Comparison of ENCODE assay signal across 8 cellular contexts in genomic region chr19:45768644-45769053, GRCh38. TPM values are rescaled to one million over a fixed set of nuclear protein-coding genes. Genes with fewer than 3 reads are reported as not detected.
DNase-seq lines count a peak whose midpoint lies in the region; ATAC-seq and TF ChIP-seq lines count a peak whose summit lies in the region.

No MANE protein-coding gene starts in this region.

- H3K36me3 Mint-ChIP-seq in IgD-negative memory B cell: no peaks in the 10 kb centered on the region
- peaks cover 5% of the 10 kb centered on the region for H3K36me3 Mint-ChIP-seq in activated CD4-positive, alpha-beta memory T cell treated with anti-CD3 and anti-CD28 coated beads, Interleukin-2, amount 10 ng/mL, durations not matched to agents 7 days and 5 days (ENCODE audit: low read depth)

- H3K27me3 Mint-ChIP-seq in IgD-negative memory B cell: peaks cover 7% of the 10 kb centered on the region
- H3K27me3 Mint-ChIP-seq in activated CD4-positive, alpha-beta memory T cell treated with anti-CD3 and anti-CD28 coated beads, Interleukin-2, amount 10 ng/mL, durations not matched to agents 7 days and 5 days: peaks cover 18% of the 10 kb centered on the region

- DNase-seq in CD1c-positive myeloid dendritic cell (ENCODE audit: extremely low spot score) (peak; percentile 64), esophagus squamous epithelium (lab: John Stamatoyannopoulos, UW) (no peak), osteoblast (ENCODE audit: insufficient read length, low spot score, missing footprints) (peak; percentile 95), SW 1271 (lab: John Stamatoyannopoulos, UW) (no peak)
- peak; percentile 56 for DNase-seq in activated CD4-positive, alpha-beta memory T cell treated with anti-CD3 and anti-CD28 coated beads, Interleukin-2, amount 10 ng/mL, durations not matched to agents 7 days and 5 days

- no peak for ATAC-seq in HG02763 (IDR thresholded peaks at IDR 0.05; ENCODE audit: unreplicated experiment)
- ATAC-seq in HG03442 (IDR thresholded peaks at IDR 0.05; ENCODE audit: unreplicated experiment): no peak

- H3K4me1 Mint-ChIP-seq in IgD-negative memory B cell: peaks cover 5 to 9% (median 5%) of the 10 kb centered on the region in 3 donors
- peaks cover 18% of the 10 kb centered on the region for H3K4me1 Mint-ChIP-seq in activated CD4-positive, alpha-beta memory T cell treated with anti-CD3 and anti-CD28 coated beads, Interleukin-2, amount 10 ng/mL, durations not matched to agents 7 days and 5 days

- no peaks in the 10 kb centered on the region for H3K9me3 Mint-ChIP-seq in IgD-negative memory B cell
- no peaks in the 10 kb centered on the region for H3K9me3 Mint-ChIP-seq in activated CD4-positive, alpha-beta memory T cell treated with anti-CD3 and anti-CD28 coated beads, Interleukin-2, amount 10 ng/mL, durations not matched to agents 7 days and 5 days

- intact Hi-C loops in esophagus squamous epithelium (cut with DNase I): loop anchor here (10.0 kb wide), 1 partner anchor 54 kb away; no protein-coding TSS in a partner anchor

- POLR2A ChIA-PET in activated CD4-positive, alpha-beta memory T cell treated with anti-CD3 and anti-CD28 coated beads, Interleukin-2, amount 10 ng/mL, durations not matched to agents 7 days and 5 days (lab: Charles Lee): interaction anchor here (0.8 to 3.6 kb wide), 11 partner anchors 10 to 135 kb away, joined by 3 to 32 read pairs (median 8); partner anchors contain the start of genes DMWD, FBXO46, FOXA3 and QPCTL

- H3K36me3 ChIP-seq in esophagus squamous epithelium (peaks cover 0 to 30% (median 0%) of the 10 kb centered on the region in 3 donors), osteoblast (ENCODE audit: insufficient read depth, low read length) (peaks cover 25% of the 10 kb centered on the region)

- H3K4me2 ChIP-seq in osteoblast (ENCODE audit: insufficient read depth, low read length): peak overlapping the region; percentile 96

- H3K4me1 ChIP-seq in esophagus squamous epithelium (peaks cover 25 to 66% (median 42%) of the 10 kb centered on the region in 3 donors), osteoblast (ENCODE audit: insufficient read depth, low read length) (peaks cover 23% of the 10 kb centered on the region)

- peaks cover 0 to 8% (median 0%) of the 10 kb centered on the region in 4 donors for H3K27me3 ChIP-seq in esophagus squamous epithelium
- H3K27me3 ChIP-seq in osteoblast (ENCODE audit: insufficient read depth, low read length): no peaks in the 10 kb centered on the region

- 0 to 1% methylated on average over 10 to 17 of the region's 41 CpGs for WGBS in esophagus squamous epithelium, 2 donors

- H3K27ac ChIP-seq in esophagus squamous epithelium (peak overlapping the region; percentile 85 to 98 (median 96)), osteoblast (ENCODE audit: low read depth, low read length) (peak overlapping the region; percentile 79)

- peak overlapping the region; percentile 86 to 100 (median 95) for H3K4me3 Mint-ChIP-seq in IgD-negative memory B cell
- peak overlapping the region; percentile 79 for H3K4me3 Mint-ChIP-seq in activated CD4-positive, alpha-beta memory T cell treated with anti-CD3 and anti-CD28 coated beads, Interleukin-2, amount 10 ng/mL, durations not matched to agents 7 days and 5 days

- no peak for TF ChIP-seq CTCF in esophagus squamous epithelium (IDR thresholded peaks at IDR 0.05)
- TF ChIP-seq CTCF in osteoblast (IDR thresholded peaks at IDR 0.05; ENCODE audit: extremely low read depth, low read depth, low read length): no peak

- H3K9me3 ChIP-seq in esophagus squamous epithelium: no peaks in the 10 kb centered on the region
- no peaks in the 10 kb centered on the region for H3K9me3 ChIP-seq in osteoblast (ENCODE audit: low read depth, low read length)

- H3K27ac Mint-ChIP-seq in IgD-negative memory B cell: peak overlapping the region in 1 of 3 donors; percentile 100
- no peak overlapping the region for H3K27ac Mint-ChIP-seq in activated CD4-positive, alpha-beta memory T cell treated with anti-CD3 and anti-CD28 coated beads, Interleukin-2, amount 10 ng/mL, durations not matched to agents 7 days and 5 days

- peak overlapping the region; percentile 18 for H2AFZ ChIP-seq in osteoblast (ENCODE audit: low read length)

- peaks cover 11% of the 10 kb centered on the region for H4K20me1 ChIP-seq in osteoblast (ENCODE audit: insufficient read depth, low read length)

- CTCF ChIA-PET in activated CD4-positive, alpha-beta memory T cell treated with anti-CD3 and anti-CD28 coated beads, Interleukin-2, amount 10 ng/mL, durations not matched to agents 7 days and 5 days (lab: Charles Lee): interaction anchor here (0.6 to 7.4 kb wide), 27 partner anchors 11 to 310 kb away, joined by 3 to 212 read pairs (median 6); partner anchors contain the start of genes DMWD, FBXO46, FOXA3 and IRF2BP1

- peaks cover 8% of the 10 kb centered on the region for H3K79me2 ChIP-seq in osteoblast (ENCODE audit: insufficient read depth, low read length)

- H3K4me3 ChIP-seq in esophagus squamous epithelium (peak overlapping the region; percentile 73 to 79 (median 77)), osteoblast (ENCODE audit: insufficient read depth, low read length) (peak overlapping the region; percentile 76)

- no peak for TF ChIP-seq POLR2A in esophagus squamous epithelium (IDR thresholded peaks at IDR 0.05)

RNA-seq across cellular contexts. Expression of gene SIX5, which starts 0.4 kb away (rescaled TPM):
- polyA plus RNA-seq in IgD-negative memory B cell: 0.41 TPM
- total RNA-seq in activated CD4-positive, alpha-beta memory T cell treated with anti-CD3 and anti-CD28 coated beads, Interleukin-2, amount 10 ng/mL, durations not matched to agents 7 days and 5 days: 1 to 10 TPM; 1.6 to 1.7 TPM
- total RNA-seq in esophagus squamous epithelium: 10 to 100 TPM in 2 of 4 donors, 1 to 10 TPM in 2; 5.8 to 13.5 (median 10.1) TPM
- 11.6 and 11.8 TPM in 2 replicates for total RNA-seq in osteoblast

RNA-seq across cellular contexts. Expression of gene DMPK, which starts 13.6 kb away (rescaled TPM):
- polyA plus RNA-seq in IgD-negative memory B cell: 1.6 TPM
- total RNA-seq in activated CD4-positive, alpha-beta memory T cell treated with anti-CD3 and anti-CD28 coated beads, Interleukin-2, amount 10 ng/mL, durations not matched to agents 7 days and 5 days: 10 to 100 TPM; 29.5 to 32.5 TPM
- total RNA-seq in esophagus squamous epithelium (10 to 100 TPM; 15.8 to 36.6 (median 17.2) TPM), osteoblast (26.8 and 30.4 TPM in 2 replicates)

RNA-seq across cellular contexts. Expression of gene DMWD, which starts 24.0 kb away (rescaled TPM):
- polyA plus RNA-seq in IgD-negative memory B cell: 16.7 TPM
- 10 to 100 TPM; 63.1 to 65.4 TPM for total RNA-seq in activated CD4-positive, alpha-beta memory T cell treated with anti-CD3 and anti-CD28 coated beads, Interleukin-2, amount 10 ng/mL, durations not matched to agents 7 days and 5 days
- total RNA-seq in esophagus squamous epithelium (10 to 100 TPM in 3 of 4 donors, 1 to 10 TPM in 1; 9.1 to 32.2 (median 23.5) TPM), osteoblast (48.5 and 49.2 TPM in 2 replicates)

RNA-seq across cellular contexts. Expression of gene MEIOSIN, which starts 35.4 kb away (rescaled TPM):
- polyA plus RNA-seq in IgD-negative memory B cell: not detected
- not detected for total RNA-seq in activated CD4-positive, alpha-beta memory T cell treated with anti-CD3 and anti-CD28 coated beads, Interleukin-2, amount 10 ng/mL, durations not matched to agents 7 days and 5 days
- not detected for total RNA-seq in esophagus squamous epithelium
- not detected in 2 replicates for total RNA-seq in osteoblast

RNA-seq across cellular contexts. Expression of gene FBXO46, which starts 38.0 kb away (rescaled TPM):
- 23.7 TPM for polyA plus RNA-seq in IgD-negative memory B cell
- 10 to 100 TPM; 34.4 to 36.4 TPM for total RNA-seq in activated CD4-positive, alpha-beta memory T cell treated with anti-CD3 and anti-CD28 coated beads, Interleukin-2, amount 10 ng/mL, durations not matched to agents 7 days and 5 days
- 10 to 100 TPM; 16.0 to 37.2 (median 25.9) TPM for total RNA-seq in esophagus squamous epithelium
- 8.0 and 9.0 TPM in 2 replicates for total RNA-seq in osteoblast

Comparison
In these comparisons a context has a peak if more than half of its experiments do, and no peak if none do; other contexts are left out.
1. DNase-seq: peak in CD1c-positive myeloid dendritic cell (single experiment), activated CD4-positive, alpha-beta memory T cell treated with anti-CD3 and anti-CD28 coated beads, Interleukin-2, amount 10 ng/mL, durations not matched to agents 7 days and 5 days (single experiment) and osteoblast (single experiment); none in esophagus squamous epithelium (single experiment) and SW 1271 (0 of 2).